26 cellular contexts compared by ENCODE assay signal in the genomic region with DNA sequence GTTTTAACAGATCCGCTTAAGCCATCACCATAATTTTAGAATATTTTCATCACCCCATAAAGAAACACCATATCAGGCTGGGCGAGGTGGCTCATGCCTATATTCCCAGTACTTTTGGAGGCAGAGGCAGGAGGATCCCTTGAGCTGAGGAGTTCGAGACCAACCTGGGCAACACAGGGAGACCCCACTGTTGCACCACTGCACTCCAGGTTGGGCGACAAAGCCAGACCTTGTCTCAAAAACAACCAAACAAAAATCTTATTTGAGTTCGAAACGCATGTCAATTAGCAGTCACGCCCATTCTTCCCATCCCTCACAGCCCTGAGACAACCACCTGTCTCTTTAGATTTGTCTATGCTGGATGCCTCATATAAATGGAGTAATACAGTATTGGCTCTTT.
"Had no signal": no experiment of that assay in that cellular context is flagged by ENCODE, and none has a peak within 500 bp of the region (broad histone marks: within the 10 kb centered on the region; RNA-seq: fewer than 3 reads in every experiment).

No MANE protein-coding gene starts in this region.

- DNase-seq: activated CD4-positive, alpha-beta memory T cell treated with anti-CD3 and anti-CD28 coated beads for 36 hours; activated CD4-positive, alpha-beta T cell treated with anti-CD3 and anti-CD28 coated beads for 36 hours; activated CD4-positive, alpha-beta T cell treated with anti-CD3 and anti-CD28 coated beads, Interleukin-2, amount 10 ng/mL, durations not matched to agents 7 days and 5 days; activated CD4-positive, CD25-positive, alpha-beta regulatory T cell; activated CD8-positive, alpha-beta memory T cell treated with anti-CD3 and anti-CD28 coated beads, Interleukin-2, amount 50 U/mL, for 4 hours; activated naive CD4-positive, alpha-beta T cell treated with anti-CD3 and anti-CD28 coated beads, Interleukin-2, amount 10 ng/mL, durations not matched to agents 7 days and 5 days; activated naive CD8-positive, alpha-beta T cell treated with anti-CD3 and anti-CD28 coated beads, Interleukin-2, amount 50 U/mL, for 24 hours; activated T-cell treated with anti-CD3 and anti-CD28 coated beads for 4 hours; activated T-cell treated with anti-CD3 and anti-CD28 coated beads, Interleukin-2, amount 50 U/mL, for 4 hours; anterior cingulate cortex; central memory CD4-positive, alpha-beta T cell; Karpas-422; KBM-7; NCI-H1105; NCI-H1417 treated with DMSO at 0.1 percent for 48 hours; NCI-H2029; NCI-H345; NCI-H524 treated with DMSO at 0.1 percent for 48 hours; PC-9; SIG-M5; T-cell; T-helper 17 cell; WERI-Rb-1 had no signal

- H2AFZ ChIP-seq: PC-9 had no signal

- H3K4me3 ChIP-seq: PC-9 had no signal

- H3K27ac ChIP-seq: PC-9, RWPE1, WERI-Rb-1 had no signal

- H3K36me3 ChIP-seq: WERI-Rb-1 had no signal

- H3K4me2 ChIP-seq: PC-9 had no signal

- ATAC-seq: activated CD4-positive, alpha-beta T cell treated with anti-CD3 and anti-CD28 coated beads for 36 hours; activated naive CD8-positive, alpha-beta T cell treated with anti-CD3 and anti-CD28 coated beads, Interleukin-2, amount 50 U/mL, for 24 hours; activated T-cell treated with anti-CD3 and anti-CD28 coated beads, Interleukin-2, amount 50 U/mL, for 4 hours; Right ventricle myocardium inferior; SK-N-SH treated with all-trans-retinoic acid at 6 μM for 48 hours; T-cell; T-helper 17 cell had no signal
